In genomic region chr15:33194237-33194636, GRCh38 we compare ENCODE assay signal across 8 cellular contexts. TPM values are rescaled to one million over a fixed set of nuclear protein-coding genes. Genes with fewer than 3 reads are reported as not detected.
DNase-seq lines count a peak whose midpoint lies in the region.

No MANE protein-coding gene starts in this region.

- H3K4me1 Mint-ChIP-seq in activated naive CD4-positive, alpha-beta T cell treated with anti-CD3 and anti-CD28 coated beads, Interleukin-2, amount 50 U/mL, for 24 hours: peaks cover 12% of the 10 kb centered on the region
- peaks cover 16 to 20% of the 10 kb centered on the region in 2 donors for H3K4me1 Mint-ChIP-seq in immature natural killer cell

- peak overlapping the region in 1 of 5 donors; percentile 20 for H3K9ac ChIP-seq in subcutaneous abdominal adipose tissue (ENCODE audit: low read length in 5 of 5)

- H3K27ac ChIP-seq in subcutaneous abdominal adipose tissue (ENCODE audit: low read depth, low read length): no peak overlapping the region
- H3K27ac ChIP-seq in SJCRH30: no peak overlapping the region

- H3K27me3 ChIP-seq in subcutaneous abdominal adipose tissue (ENCODE audit: control insufficient read depth in 5 of 5, insufficient read depth in 4 of 5, low read length in 5 of 5): peaks cover 0 to 9% (median 5%) of the 10 kb centered on the region in 5 donors
- H3K27me3 ChIP-seq in SJCRH30: no peaks in the 10 kb centered on the region

- H3K4me3 ChIP-seq in subcutaneous abdominal adipose tissue (ENCODE audit: low read depth in 1 of 5, low read length in 5 of 5): peak overlapping the region; percentile 60 to 84 (median 75)
- no peak overlapping the region for H3K4me3 ChIP-seq in SJCRH30

- no peaks in the 10 kb centered on the region for H3K9me3 ChIP-seq in subcutaneous abdominal adipose tissue (ENCODE audit: control insufficient read depth in 5 of 5, low read length in 5 of 5)
- H3K9me3 ChIP-seq in SJCRH30 (replicated peaks): no peaks in the 10 kb centered on the region

- peak; percentile 40 to 45 for DNase-seq in NCI-H526 (lab: John Stamatoyannopoulos, UW)
- no peak for DNase-seq in NCI-H526 treated with DMSO at 0.1 percent for 48 hours (lab: John Stamatoyannopoulos, UW)
- no peak for DNase-seq in immature natural killer cell
- DNase-seq in SJCRH30: no peak
- no peak for DNase-seq in COLO829 (ENCODE audit: low spot score)
- DNase-seq in AML-193 (lab: John Stamatoyannopoulos, UW): no peak

- H3K4me1 ChIP-seq in subcutaneous abdominal adipose tissue (ENCODE audit: control insufficient read depth in 5 of 5, insufficient read depth in 5 of 5, low read length in 5 of 5) (peaks cover 5 to 14% (median 10%) of the 10 kb centered on the region in 5 donors), SJCRH30 (no peaks in the 10 kb centered on the region)

- H3K36me3 Mint-ChIP-seq in activated naive CD4-positive, alpha-beta T cell treated with anti-CD3 and anti-CD28 coated beads, Interleukin-2, amount 50 U/mL, for 24 hours: no peaks in the 10 kb centered on the region
- no peaks in the 10 kb centered on the region for H3K36me3 Mint-ChIP-seq in immature natural killer cell

- peak overlapping the region; percentile 68 for H3K27ac Mint-ChIP-seq in activated naive CD4-positive, alpha-beta T cell treated with anti-CD3 and anti-CD28 coated beads, Interleukin-2, amount 50 U/mL, for 24 hours
- peak overlapping the region in 1 of 6 donors; percentile 75 for H3K27ac Mint-ChIP-seq in immature natural killer cell

- no peaks in the 10 kb centered on the region for H3K27me3 Mint-ChIP-seq in activated naive CD4-positive, alpha-beta T cell treated with anti-CD3 and anti-CD28 coated beads, Interleukin-2, amount 50 U/mL, for 24 hours
- H3K27me3 Mint-ChIP-seq in immature natural killer cell (ENCODE audit: low read depth in 3 of 3): peaks cover 7 to 14% (median 10%) of the 10 kb centered on the region in 3 donors

- H3K9me3 Mint-ChIP-seq in activated naive CD4-positive, alpha-beta T cell treated with anti-CD3 and anti-CD28 coated beads, Interleukin-2, amount 50 U/mL, for 24 hours: no peaks in the 10 kb centered on the region
- H3K9me3 Mint-ChIP-seq in immature natural killer cell: no peaks in the 10 kb centered on the region

- peak overlapping the region; percentile 83 for H3K4me3 Mint-ChIP-seq in activated naive CD4-positive, alpha-beta T cell treated with anti-CD3 and anti-CD28 coated beads, Interleukin-2, amount 50 U/mL, for 24 hours
- peak overlapping the region; percentile 78 to 83 (median 79) for H3K4me3 Mint-ChIP-seq in immature natural killer cell

- H3K36me3 ChIP-seq in subcutaneous abdominal adipose tissue (ENCODE audit: control insufficient read depth in 5 of 5, insufficient read depth in 5 of 5, low read length in 5 of 5): no peaks in the 10 kb centered on the region
- no peaks in the 10 kb centered on the region for H3K36me3 ChIP-seq in SJCRH30

RNA-seq across cellular contexts. Expression of gene FMN1, which starts 0.3 kb away (rescaled TPM):
- not detected for polyA plus RNA-seq in immature natural killer cell
- 15.6 and 21.2 TPM in 2 replicates for total RNA-seq in SJCRH30 (2014; rRNA removed; shearing (Covaris generic))

Comparison
In these comparisons a context has a peak if more than half of its experiments do, and no peak if none do; other contexts are left out.
1. DNase-seq: peak in NCI-H526 (2 of 2); none in NCI-H526 treated with DMSO at 0.1 percent for 48 hours (single experiment), immature natural killer cell (0 of 3), SJCRH30 (0 of 2), COLO829 (single experiment) and AML-193 (0 of 2).